8 cellular contexts compared by ENCODE assay signal in genomic region chr2:215793747-215794595, GRCh38.
A peak's percentile ranks its signal among the peaks of the same experiment; 100 is the strongest.
DNase-seq lines count a peak whose midpoint lies in the region; ATAC-seq and TF ChIP-seq lines count a peak whose summit lies in the region.

No MANE protein-coding gene starts in this region.

- H4K20me1 ChIP-seq in KMS-11 (ENCODE audit: insufficient read depth), result no peaks in the 10 kb centered on the region

- intact Hi-C loops in aorta (cut with DNase I), result no loop called here

- H3K36me3 ChIP-seq in KMS-11 (ENCODE audit: insufficient read depth) (no peaks in the 10 kb centered on the region), aorta (ENCODE audit: control insufficient read depth in 1 of 2, insufficient read depth in 2 of 2, low read length in 1 of 2) (no peaks in the 10 kb centered on the region)

- H3K27me3 ChIP-seq in KMS-11 (ENCODE audit: insufficient read depth, low read depth) (no peaks in the 10 kb centered on the region), aorta (ENCODE audit: control insufficient read depth in 1 of 2, insufficient read depth in 2 of 2, low read length in 1 of 2) (no peaks in the 10 kb centered on the region)

- H3K4me1 ChIP-seq in KMS-11 (ENCODE audit: low read depth, poor library complexity, severe bottlenecking) (peaks cover 10% of the 10 kb centered on the region), aorta (ENCODE audit: control insufficient read depth in 1 of 2, insufficient read depth in 2 of 2, low read length in 2 of 2) (peaks cover 2 to 3% of the 10 kb centered on the region in 2 donors)

- no peak overlapping the region for H3K27ac ChIP-seq in KMS-11
- H3K27ac ChIP-seq in aorta (ENCODE audit: low read depth in 1 of 2, low read length in 2 of 2), result no peak overlapping the region

- H3K9me3 ChIP-seq in aorta (ENCODE audit: control insufficient read depth, low read length), result no peaks in the 10 kb centered on the region

- H3K9ac ChIP-seq in KMS-11, result no peak overlapping the region

- DNase-seq in AG10803 (ENCODE audit: low read depth) (peak; percentile 93), astrocyte of the cerebellum (ENCODE audit: low read depth) (peak; percentile 86), lung microvascular endothelial cell (ENCODE audit: low read depth in 2 of 2) (peak; percentile 62 to 96), aorta (peak in 1 of 2 donors; percentile 58)

- H3K4me3 ChIP-seq in AG10803 (ENCODE audit: low read length), result no peak overlapping the region
- no peak overlapping the region for H3K4me3 ChIP-seq in KMS-11 (IDR thresholded peaks at IDR 0.05; ENCODE audit: insufficient read depth, low read depth, low read length)
- H3K4me3 ChIP-seq in astrocyte of the cerebellum (ENCODE audit: low read depth, low read length), result no peak overlapping the region
- H3K4me3 ChIP-seq in aorta (ENCODE audit: low read length in 2 of 2), result no peak overlapping the region

- 36 to 46% methylated on average over 3 of the region's 3 CpGs for WGBS in aorta, 2 donors

- H3K79me2 ChIP-seq in KMS-11 (ENCODE audit: insufficient read depth, low read depth), result no peaks in the 10 kb centered on the region

- 0 out of 2 replicates have a peak overlapping the region, but pooled peaks have one; percentile 11 for H2AFZ ChIP-seq in KMS-11 (ENCODE audit: low read depth)

- in situ Hi-C loops in astrocyte of the cerebellum (cut with HindIII; ENCODE audit: low sequenced_read_pairs), result no loop called here

- TF ChIP-seq CTCF in AG10803 (conservative IDR thresholded peaks at IDR 0.05; ENCODE audit: low read length) (no peak), KMS-11 (conservative IDR thresholded peaks at IDR 0.05; ENCODE audit: low read depth, low read length) (no peak), astrocyte of the cerebellum (IDR thresholded peaks at IDR 0.05; ENCODE audit: low read depth, low read length, missing control alignments) (no peak)

- ATAC-seq in GM21367 (IDR thresholded peaks at IDR 0.05; ENCODE audit: unreplicated experiment) (peak; percentile 52), aorta (ENCODE audit: low FRiP score) (peak; percentile 64), GM18867 (IDR thresholded peaks at IDR 0.05; ENCODE audit: unreplicated experiment) (no peak), GM21723 (IDR thresholded peaks at IDR 0.05; ENCODE audit: unreplicated experiment) (no peak)

- H3K4me2 ChIP-seq in KMS-11, result no peak overlapping the region

Comparison
In these comparisons a context has a peak if more than half of its experiments do, and no peak if none do; other contexts are left out.
1. ATAC-seq: peak in GM21367 (single experiment) and aorta (single experiment); none in GM18867 (single experiment) and GM21723 (single experiment).